In genomic region chr22:36587289-36588154, GRCh38 we compare ENCODE assay signal across 14 cellular contexts. TPM values are rescaled to one million over a fixed set of nuclear protein-coding genes. Genes with fewer than 3 reads are reported as not detected.
DNase-seq lines count a peak whose midpoint lies in the region; ATAC-seq and TF ChIP-seq lines count a peak whose summit lies in the region.
"Had no signal": no experiment of that assay in that cellular context is flagged by ENCODE, and none has a peak within 500 bp of the region (broad histone marks: within the 10 kb centered on the region; RNA-seq: fewer than 3 reads in every experiment).

No MANE protein-coding gene starts in this region.

- H3K4me2 ChIP-seq in osteoblast (ENCODE audit: insufficient read depth, low read length): peak overlapping the region; percentile 55

- peak overlapping the region; percentile 18 for H2AFZ ChIP-seq in osteoblast (ENCODE audit: low read length)

- H3K36me3 ChIP-seq in osteoblast (ENCODE audit: insufficient read depth, low read length) (no peaks in the 10 kb centered on the region), stomach (no peaks in the 10 kb centered on the region)
- H3K36me3 ChIP-seq: tibial nerve had no signal

- no peaks in the 10 kb centered on the region for H4K20me1 ChIP-seq in osteoblast (ENCODE audit: insufficient read depth, low read length)

- H3K79me2 ChIP-seq in osteoblast (ENCODE audit: insufficient read depth, low read length): no peaks in the 10 kb centered on the region

- H3K27me3 ChIP-seq in dorsolateral prefrontal cortex (peaks cover 0 to 3% (median 0%) of the 10 kb centered on the region in 45 donors), osteoblast (ENCODE audit: insufficient read depth, low read length) (peaks cover 55% of the 10 kb centered on the region), stomach (peaks cover 0 to 72% (median 28%) of the 10 kb centered on the region in 3 donors)

- DNase-seq in AG20443 (ENCODE audit: low spot score) (peak; percentile 87), NCI-H460 (ENCODE audit: extremely low read depth, low read depth) (peak; percentile 1), dorsolateral prefrontal cortex (peak in 7 of 10 donors; percentile 35 to 65 (median 54)), osteoblast (ENCODE audit: insufficient read length, low spot score, missing footprints) (peak; percentile 91), NCI-H187 (lab: John Stamatoyannopoulos, UW) (no peak), GM10266 (ENCODE audit: extremely low spot score) (no peak), stomach (no peak)
- DNase-seq in stimulated activated naive CD8-positive, alpha-beta T cell treated with anti-CD3 and anti-CD28 coated beads, Interleukin-15, Interleukin-2, amounts not matched to agents 100 U/mL and 50 U/mL, for 24 hours: no peak
- DNase-seq: activated CD4-positive, alpha-beta T cell treated with anti-CD3 and anti-CD28 coated beads for 1 hour; effector CD8-positive, alpha-beta T cell; NCI-H526; retina had no signal

- 44 to 59% (median 53%) methylated on average over 17 to 20 of the region's 20 CpGs for WGBS in stomach, 5 donors

- no peaks in the 10 kb centered on the region for H3K4me1 ChIP-seq in osteoblast (ENCODE audit: insufficient read depth, low read length)
- H3K4me1 ChIP-seq in stomach: peaks cover 0 to 5% (median 0%) of the 10 kb centered on the region in 4 donors
- H3K4me1 ChIP-seq: tibial nerve had no signal

- TF ChIP-seq CTCF in dorsolateral prefrontal cortex (IDR thresholded peaks at IDR 0.05 in 54 of 56, conservative IDR thresholded peaks at IDR 0.05 in 2 of 56; ENCODE audit: low read depth in 1 of 56, partially characterized antibody in 56 of 56) (no peak), osteoblast (IDR thresholded peaks at IDR 0.05; ENCODE audit: extremely low read depth, low read depth, low read length) (no peak), GM10266 (IDR thresholded peaks at IDR 0.05; ENCODE audit: control insufficient read depth, insufficient read depth, low read depth, missing control alignments) (no peak), stomach (IDR thresholded peaks at IDR 0.05) (no peak)

- peak overlapping the region in 46 of 59 donors; percentile 6 to 81 (median 52) for H3K27ac ChIP-seq in dorsolateral prefrontal cortex
- H3K27ac ChIP-seq in osteoblast (ENCODE audit: low read depth, low read length): no peak overlapping the region
- no peak overlapping the region for H3K27ac ChIP-seq in stomach
- H3K27ac ChIP-seq: tibial nerve had no signal

- ATAC-seq in stimulated activated naive CD8-positive, alpha-beta T cell treated with anti-CD3 and anti-CD28 coated beads, Interleukin-15, Interleukin-2, amounts not matched to agents 100 U/mL and 50 U/mL, for 24 hours: no peak
- ATAC-seq: GM12878 had no signal

- intact Hi-C loops in dorsolateral prefrontal cortex (cut with DNase I) (no loop called here), stomach (cut with DNase I; ENCODE audit: low total_unique reads) (no loop called here)

- H3K9me3 ChIP-seq in osteoblast (ENCODE audit: low read depth, low read length) (no peaks in the 10 kb centered on the region), stomach (no peaks in the 10 kb centered on the region)
- H3K9me3 ChIP-seq: tibial nerve had no signal

- H3K4me3 ChIP-seq in dorsolateral prefrontal cortex (peak overlapping the region in 9 of 59 donors; percentile 2 to 26 (median 8)), osteoblast (ENCODE audit: insufficient read depth, low read length) (peak overlapping the region; percentile 31), stomach (no peak overlapping the region)
- H3K4me3 ChIP-seq: GM12878, tibial nerve had no signal

- no peak for TF ChIP-seq POLR2A in stomach (IDR thresholded peaks at IDR 0.05)

- no peak for TF ChIP-seq EP300 in stomach (IDR thresholded peaks at IDR 0.05)

RNA-seq across cellular contexts. Expression of gene EIF3D, which starts 58.6 kb away (rescaled TPM):
- total RNA-seq in NCI-H460 (2014; rRNA removed; shearing (Covaris generic)): 407 and 440 TPM in 2 replicates
- 302 and 360 TPM in 2 replicates for polyA plus RNA-seq in NCI-H460 (2014; cell fraction: nucleus; rRNA removed)
- total RNA-seq in dorsolateral prefrontal cortex (10 to 100 TPM; 41.6 to 81.0 (median 63.3) TPM), osteoblast (393 and 412 TPM in 2 replicates), stomach (100 to 1,000 TPM in 4 of 5 donors, 10 to 100 TPM in 1; 80.4 to 212 (median 160) TPM)
- 100 to 1,000 TPM; 172 to 242 (median 230) TPM for polyA plus RNA-seq in stomach

Comparison
In these comparisons a context has a peak if more than half of its experiments do, and no peak if none do; other contexts are left out.
1. DNase-seq: peak in AG20443 (single experiment), NCI-H460 (single experiment), dorsolateral prefrontal cortex (7 of 10) and osteoblast (single experiment); none in NCI-H187 (0 of 2), stimulated activated naive CD8-positive, alpha-beta T cell treated with anti-CD3 and anti-CD28 coated beads, Interleukin-15, Interleukin-2, amounts not matched to agents 100 U/mL and 50 U/mL, for 24 hours (single experiment), GM10266 (single experiment) and stomach (single experiment).
2. H3K27ac ChIP-seq: peak in dorsolateral prefrontal cortex (46 of 59); none in osteoblast (single experiment) and stomach (0 of 5).